8 cellular contexts compared by ENCODE assay signal in genomic region chr22:43186272-43187170, GRCh38. TPM values are rescaled to one million over a fixed set of nuclear protein-coding genes. Genes with fewer than 3 reads are reported as not detected.
DNase-seq lines count a peak whose midpoint lies in the region; ATAC-seq, FAIRE-seq and TF ChIP-seq lines count a peak whose summit lies in the region.

TSS of gene TTLL12 (minus strand) at chr22:43187134. CDS start at chr22:43187069, 65 bp downstream.

- H3K27me3 ChIP-seq in BE2C (no peaks in the 10 kb centered on the region), K562 (ENCODE audit: control insufficient read depth in 2 of 2, insufficient read depth in 2 of 2, low read length in 2 of 2) (no peaks in the 10 kb centered on the region)

- peak within 1 kb of the TSS; percentile 96 for H3K9ac ChIP-seq in K562 (ENCODE audit: insufficient read depth in 1 of 2, low read depth in 2 of 2, low read length in 2 of 2)

- BruUV-seq in K562 (replicated peaks; lab: Mats Ljungman, UMichigan), result TSS peak; percentile 59

- TF ChIP-seq RAD21 in K562 (CRISPR knock-in tag; conservative IDR thresholded peaks at IDR 0.05 in 1 of 2, IDR thresholded peaks at IDR 0.05 in 1 of 2), result no peak

- WGBS in K562 (ENCODE audit: insufficient coverage, low coverage, missing lambda C conversion rate), result under 1% methylated on average over 41 of the region's 87 CpGs

- FAIRE-seq in K562 (lab: Jason Lieb, UNC), result no peak

- peaks cover 32% of the 10 kb centered on the region for H3K36me3 ChIP-seq in BE2C
- H3K36me3 ChIP-seq in K562 (ENCODE audit: control insufficient read depth, insufficient read depth, low read length), result peaks cover 25% of the 10 kb centered on the region; the same call in 2 of the 3 replicates

- H3K4me1 ChIP-seq in BE2C (peaks cover 3% of the 10 kb centered on the region; the same call in 1 of the 2 replicates), K562 (replicated peaks in 1 of 2; ENCODE audit: control insufficient read depth in 2 of 2, insufficient read depth in 2 of 2, low read length in 2 of 2) (peaks cover 25 to 33% of the 10 kb centered on the region in 2 experiments; a peak in 4 of 5 replicates)

- H3K4me3 ChIP-seq in BE2C (ENCODE audit: low read depth, low read length), result peak within 1 kb of the TSS; percentile 85
- H3K4me3 ChIP-seq in K562, result peak within 1 kb of the TSS; percentile 73
- H3K4me3 ChIP-seq in iPS-11a (ENCODE audit: low read depth, low read length), result peak within 1 kb of the TSS; percentile 70

- intact Hi-C loops in T-helper 2 cell treated with Interferon-gamma antibody and Interleukin-4, amounts not matched to agents 100 ng/mL and 5 ng/mL, for 36 hours (cut with micrococcal nuclease), result loop anchor here (2.0 kb wide), 3 partner anchors 36 to 172 kb away; partner anchors contain the start of genes MCAT, PACSIN2 and TSPO
- intact Hi-C loops in K562 (cut with micrococcal nuclease), result loop anchor here (5.0 kb wide), 1 partner anchor 41 kb away; no protein-coding TSS in a partner anchor
- intact Hi-C loops in sciatic nerve (cut with DNase I), result no loop called here

- TF ChIP-seq CTCF in BE2C (IDR thresholded peaks at IDR 0.05; ENCODE audit: low read depth, low read length) (no peak), K562 (IDR thresholded peaks at IDR 0.05 in 2 of 3, conservative IDR thresholded peaks at IDR 0.05 in 1 of 3; ENCODE audit: insufficient read depth in 2 of 3, low read depth in 1 of 3, low read length in 3 of 3) (no peak)

- H2AFZ ChIP-seq in K562 (ENCODE audit: low read depth, low read length), result peak within 1 kb of the TSS; percentile 96

- in situ Hi-C loops in K562 (cut with MboI), result no loop called here

- H3K27ac ChIP-seq in K562 (ENCODE audit: extremely low read depth, low read depth, low read length), result peak within 1 kb of the TSS; percentile 87

- H3K79me2 ChIP-seq in K562 (ENCODE audit: control insufficient read depth, insufficient read depth, low read length), result peaks cover 52% of the 10 kb centered on the region

- H3K4me2 ChIP-seq in K562 (ENCODE audit: insufficient read depth, low read length), result peak within 1 kb of the TSS; percentile 96

- peak; percentile 80 for DNase-seq in BE2C
- DNase-seq in HT-29 (ENCODE audit: low spot score), result peak; percentile 29
- peak in 3 of 4 experiments; percentile 60 to 69 (median 68) for DNase-seq in K562 (ENCODE audit: extremely low read depth in 1 of 4, low spot score in 3 of 4)
- peak; percentile 76 for DNase-seq in sciatic nerve (ENCODE audit: low spot score)
- no peak for DNase-seq in DMS79 (lab: John Stamatoyannopoulos, UW)

- H3K9me3 ChIP-seq in BE2C, result no peaks in the 10 kb centered on the region
- no peaks in the 10 kb centered on the region for H3K9me3 ChIP-seq in K562 (replicated peaks; ENCODE audit: control insufficient read depth, insufficient read depth, low read depth, low read length)

- H3K9me1 ChIP-seq in K562 (ENCODE audit: control insufficient read depth, insufficient read depth, low read length), result no peaks in the 10 kb centered on the region

- TF ChIP-seq EP300 in K562 (IDR thresholded peaks at IDR 0.05; ENCODE audit: low read length), result no peak

- CTCF ChIA-PET in K562 (lab: Yijun Ruan, JAX; ENCODE audit: low intra/inter-chr PET ratio), result no interaction called here

- TF ChIP-seq POLR2A in GM19193 (IDR thresholded peaks at IDR 0.05; ENCODE audit: extremely low read depth, insufficient read depth, insufficient read length), result peak; percentile 76
- TF ChIP-seq POLR2A in K562 (conservative IDR thresholded peaks at IDR 0.05), result no peak

- H4K20me1 ChIP-seq in K562 (replicated peaks; ENCODE audit: control insufficient read depth, insufficient read depth, low read length), result no peaks in the 10 kb centered on the region

- ATAC-seq in K562 (peak; percentile 14; the same call in 2 of the 3 replicates), sciatic nerve (peak; percentile 39)

- POLR2A ChIA-PET in K562 (lab: Yijun Ruan, JAX), result interaction anchor here (0.6 to 1.4 kb wide), 3 partner anchors 10 to 633 kb away, joined by 4 to 5 read pairs (median 5); partner anchors contain the start of gene SERHL2

TF ChIP-seq in K562, 482 proteins besides CTCF, POLR2A, EP300 and RAD21 (continues in another document):
- no peak for TF ChIP-seq PCBP1 (IDR thresholded peaks at IDR 0.05; ENCODE audit: low read depth, low read length, poor library complexity, severe bottlenecking)
- TF ChIP-seq ZNF197 (CRISPR knock-in tag; IDR thresholded peaks at IDR 0.05; ENCODE audit: low read depth), result no peak
- peak in 1 of 2 experiments; percentile 48; a peak in 2 of 4 replicates for TF ChIP-seq NONO (IDR thresholded peaks at IDR 0.05; ENCODE audit: low read depth in 2 of 2, low read length in 1 of 2)
- peak; percentile 93 for TF ChIP-seq VEZF1 (CRISPR knock-in tag; IDR thresholded peaks at IDR 0.05)
- peak; percentile 17 for TF ChIP-seq HNRNPK (IDR thresholded peaks at IDR 0.05; ENCODE audit: low read depth, low read length, poor library complexity, severe bottlenecking)
- TF ChIP-seq TAF15 (IDR thresholded peaks at IDR 0.05; ENCODE audit: low read depth, low read length), result no peak
- TF ChIP-seq, protein P1, sequence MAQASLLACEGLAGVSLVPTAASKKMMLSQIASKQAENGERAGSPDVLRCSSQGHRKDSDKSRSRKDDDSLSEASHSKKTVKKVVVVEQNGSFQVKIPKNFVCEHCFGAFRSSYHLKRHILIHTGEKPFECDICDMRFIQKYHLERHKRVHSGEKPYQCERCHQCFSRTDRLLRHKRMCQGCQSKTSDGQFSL (CRISPR knock-in tag; IDR thresholded peaks at IDR 0.05), result peak; percentile 11; the same call in 1 of the 2 replicates
- TF ChIP-seq, protein P1 (tag; IDR thresholded peaks at IDR 0.05), result peak in 1 of 2 experiments; percentile 11; a peak in 1 of 4 replicates
- TF ChIP-seq MYC (IDR thresholded peaks at IDR 0.05; ENCODE audit: low read depth, low read length), result peak; percentile 93
- TF ChIP-seq MYC (CRISPR knock-in tag; IDR thresholded peaks at IDR 0.05; ENCODE audit: borderline replicate concordance, low read depth), result no peak
- no peak for TF ChIP-seq ZNF436 (CRISPR knock-in tag; IDR thresholded peaks at IDR 0.05)
- peak; percentile 88 for TF ChIP-seq SMAD4 (CRISPR knock-in tag; conservative IDR thresholded peaks at IDR 0.05)
- TF ChIP-seq BACH1 (tag; IDR thresholded peaks at IDR 0.05), result no peak
- peak; percentile 60 for TF ChIP-seq CTBP1 (IDR thresholded peaks at IDR 0.05; ENCODE audit: borderline replicate concordance)

RNA-seq across cellular contexts. Expression of gene TTLL12, which starts in this region (rescaled TPM):
- 78.0 TPM for polyA plus RNA-seq in BE2C (2012; ENCODE audit: insufficient read depth, insufficient read length, low read depth)
- 102 and 110 TPM in 2 replicates for total RNA-seq in HT-29 (2014; rRNA removed; shearing (Covaris generic))
- total RNA-seq in T-helper 2 cell treated with Interferon-gamma antibody and Interleukin-4, amounts not matched to agents 100 ng/mL and 5 ng/mL, for 36 hours, result 51.3 and 53.0 TPM in 2 replicates
- total RNA-seq in K562 (2011; cell fraction: chromatin; rRNA removed; ENCODE audit: low replicate concordance), result 25.0 and 72.9 TPM in 2 replicates
- 53.6 and 60.0 TPM in 2 replicates for total RNA-seq in K562 (2011; cell fraction: nucleolus; rRNA removed)
- 38.6 and 40.0 TPM in 2 replicates for total RNA-seq in K562 (2011; cell fraction: nucleoplasm; rRNA removed)
- total RNA-seq in K562 (2014; rRNA removed) (110 and 158 TPM in 2 replicates), K562 (2014; rRNA removed; fragmentation: Illumina TruSeq; extraction: Trizol) (15.6 and 19.4 TPM in 2 replicates), K562 (2015; rRNA removed; fragmentation: Illumina TruSeq; extraction: Trizol) (43.0 and 46.7 TPM in 2 replicates), K562 (2021) (125 and 128 TPM in 2 replicates), sciatic nerve (24.3 TPM)
- polyA plus RNA-seq in K562 (2011; rRNA removed) (34.1 and 51.4 TPM in 2 replicates), K562 (2014; fragmentation: Illumina TruSeq; extraction: Trizol) (70.4 and 136 TPM in 2 replicates), K562 (2014; fragmentation: Nextera tagmentation; extraction: Ambion mirVana) (1 to 10 TPM; 1.3 to 1.6 TPM), K562 (2014; rRNA removed) (75.2 and 82.3 TPM in 2 replicates)
- polyA plus RNA-seq in K562 (2011; cell fraction: cytosol; rRNA removed), result 41.6 and 126 TPM in 2 replicates
- 57.2 and 116 TPM in 2 replicates for polyA plus RNA-seq in K562 (2011; cell fraction: nucleus; rRNA removed)
- 74.1 and 75.9 TPM in 2 replicates for polyA plus RNA-seq in K562 (2012)
- 18.4 and 27.6 TPM in 2 replicates for polyA minus RNA-seq in K562 (2011; rRNA and poly(A)+ RNA removed)
- polyA minus RNA-seq in K562 (2011; cell fraction: cytosol; rRNA and poly(A)+ RNA removed), result 57.8 and 61.9 TPM in 2 replicates
- 24.0 and 25.8 TPM in 2 replicates for polyA minus RNA-seq in K562 (2011; cell fraction: nucleus; rRNA and poly(A)+ RNA removed)
